ENCODE assay signal across 18 cellular contexts in genomic region chr12:66236969-66237368, GRCh38. TPM values are rescaled to one million over a fixed set of nuclear protein-coding genes. Genes with fewer than 3 reads are reported as not detected.
DNase-seq lines count a peak whose midpoint lies in the region; ATAC-seq and TF ChIP-seq lines count a peak whose summit lies in the region.
"Had no signal": no experiment of that assay in that cellular context is flagged by ENCODE, and none has a peak within 500 bp of the region (broad histone marks: within the 10 kb centered on the region; RNA-seq: fewer than 3 reads in every experiment).

No MANE protein-coding gene starts in this region.

- H3K9me3 ChIP-seq in upper lobe of right lung (no peaks in the 10 kb centered on the region), left ventricle myocardium inferior (replicated peaks) (no peaks in the 10 kb centered on the region)
- H3K9me3 ChIP-seq: adrenal gland, heart left ventricle, uterus had no signal

- no peak overlapping the region for H3K27ac Mint-ChIP-seq in activated naive CD8-positive, alpha-beta T cell
- no peak overlapping the region for H3K27ac Mint-ChIP-seq in activated naive CD8-positive, alpha-beta T cell treated with anti-CD3 and anti-CD28 coated beads for 36 hours
- H3K27ac Mint-ChIP-seq in memory B cell: peak overlapping the region; percentile 21
- H3K27ac Mint-ChIP-seq: stimulated activated naive CD8-positive, alpha-beta T cell treated with anti-CD3 and anti-CD28 coated beads, Interleukin-15, Interleukin-2, amounts not matched to agents 100 ng/mL and 50 ng/mL, for 24 hours had no signal

- H3K4me3 ChIP-seq in upper lobe of right lung: no peak overlapping the region
- H3K4me3 ChIP-seq in left ventricle myocardium inferior: no peak overlapping the region
- H3K4me3 ChIP-seq: adrenal gland, GM23248, heart left ventricle, uterus had no signal

- H3K36me3 ChIP-seq in upper lobe of right lung (no peaks in the 10 kb centered on the region), left ventricle myocardium inferior (peaks cover 3% of the 10 kb centered on the region)
- H3K36me3 ChIP-seq: adrenal gland, uterus had no signal

- H3K27me3 ChIP-seq in upper lobe of right lung (no peaks in the 10 kb centered on the region), left ventricle myocardium inferior (ENCODE audit: low read depth) (no peaks in the 10 kb centered on the region)
- H3K27me3 ChIP-seq: adrenal gland, heart left ventricle, uterus had no signal

- H3K4me3 Mint-ChIP-seq in activated naive CD8-positive, alpha-beta T cell: peak overlapping the region; percentile 25
- no peak overlapping the region for H3K4me3 Mint-ChIP-seq in activated naive CD8-positive, alpha-beta T cell treated with anti-CD3 and anti-CD28 coated beads for 36 hours
- no peak overlapping the region for H3K4me3 Mint-ChIP-seq in memory B cell
- H3K4me3 Mint-ChIP-seq: central memory CD8-positive, alpha-beta T cell; stimulated activated naive CD8-positive, alpha-beta T cell treated with anti-CD3 and anti-CD28 coated beads, Interleukin-15, Interleukin-2, amounts not matched to agents 100 ng/mL and 50 ng/mL, for 24 hours had no signal

- H3K4me1 Mint-ChIP-seq in activated naive CD8-positive, alpha-beta T cell (ENCODE audit: low read depth): peaks cover 8% of the 10 kb centered on the region
- peaks cover 2% of the 10 kb centered on the region for H3K4me1 Mint-ChIP-seq in activated naive CD8-positive, alpha-beta T cell treated with anti-CD3 and anti-CD28 coated beads for 36 hours
- H3K4me1 Mint-ChIP-seq in memory B cell: peaks cover 13% of the 10 kb centered on the region
- H3K4me1 Mint-ChIP-seq: central memory CD8-positive, alpha-beta T cell had no signal

- DNase-seq in activated naive CD8-positive, alpha-beta T cell treated with anti-CD3 and anti-CD28 coated beads for 36 hours: no peak
- DNase-seq in NOMO-1 treated with DMSO at 0.1 percent for 48 hours (lab: John Stamatoyannopoulos, UW; ENCODE audit: unreplicated experiment) (peak; percentile 28), memory B cell (ENCODE audit: low spot score in 2 of 2) (no peak), upper lobe of right lung (no peak), left ventricle myocardium inferior (no peak), NCI-H2171 treated with DMSO at 0.1 percent for 48 hours (lab: John Stamatoyannopoulos, UW) (no peak)
- DNase-seq: adrenal gland; effector memory CD4-positive, alpha-beta T cell; GM23248; heart left ventricle; NCI-H1092 treated with DMSO at 0.1 percent for 48 hours; NCI-H774; RPMI8226; uterus had no signal

- H3K27me3 Mint-ChIP-seq in activated naive CD8-positive, alpha-beta T cell: peaks cover 36% of the 10 kb centered on the region
- H3K27me3 Mint-ChIP-seq in activated naive CD8-positive, alpha-beta T cell treated with anti-CD3 and anti-CD28 coated beads for 36 hours: peaks cover 60% of the 10 kb centered on the region
- peaks cover 2% of the 10 kb centered on the region for H3K27me3 Mint-ChIP-seq in memory B cell

- intact Hi-C loops in upper lobe of right lung (cut with DNase I): no loop called here
- intact Hi-C loops in left ventricle myocardium inferior (cut with micrococcal nuclease): no loop called here

- no peaks in the 10 kb centered on the region for H3K36me3 Mint-ChIP-seq in activated naive CD8-positive, alpha-beta T cell
- H3K36me3 Mint-ChIP-seq in activated naive CD8-positive, alpha-beta T cell treated with anti-CD3 and anti-CD28 coated beads for 36 hours: no peaks in the 10 kb centered on the region
- H3K36me3 Mint-ChIP-seq in memory B cell: no peaks in the 10 kb centered on the region

- H3K27ac ChIP-seq in upper lobe of right lung: no peak overlapping the region
- no peak overlapping the region for H3K27ac ChIP-seq in left ventricle myocardium inferior (replicated peaks)
- H3K27ac ChIP-seq: adrenal gland, GM23248, uterus had no signal

- TF ChIP-seq CTCF in upper lobe of right lung (IDR thresholded peaks at IDR 0.05) (no peak), left ventricle myocardium inferior (IDR thresholded peaks at IDR 0.05; ENCODE audit: borderline replicate concordance) (no peak)

- H3K4me1 ChIP-seq in upper lobe of right lung (peaks cover 16% of the 10 kb centered on the region), left ventricle myocardium inferior (peaks cover 24% of the 10 kb centered on the region)
- H3K4me1 ChIP-seq: uterus had no signal

- ATAC-seq in memory B cell (ENCODE audit: low read depth) (no peak), upper lobe of right lung (peak; percentile 29), HG02798 (IDR thresholded peaks at IDR 0.05; ENCODE audit: poor library complexity, unreplicated experiment) (no peak)
- ATAC-seq: heart left ventricle had no signal

- no peaks in the 10 kb centered on the region for H3K9me3 Mint-ChIP-seq in activated naive CD8-positive, alpha-beta T cell (ENCODE audit: low read depth)
- no peaks in the 10 kb centered on the region for H3K9me3 Mint-ChIP-seq in activated naive CD8-positive, alpha-beta T cell treated with anti-CD3 and anti-CD28 coated beads for 36 hours
- no peaks in the 10 kb centered on the region for H3K9me3 Mint-ChIP-seq in memory B cell
- H3K9me3 Mint-ChIP-seq: central memory CD8-positive, alpha-beta T cell; stimulated activated naive CD8-positive, alpha-beta T cell treated with anti-CD3 and anti-CD28 coated beads, Interleukin-15, Interleukin-2, amounts not matched to agents 100 ng/mL and 50 ng/mL, for 24 hours had no signal

RNA-seq across cellular contexts. Expression of gene IRAK3, which starts 48.0 kb away (rescaled TPM):
- total RNA-seq in activated naive CD8-positive, alpha-beta T cell treated with anti-CD3 and anti-CD28 coated beads for 36 hours: under 1 TPM; 0.30 to 0.33 TPM
- total RNA-seq in upper lobe of right lung (44.6 TPM), left ventricle myocardium inferior (4.8 TPM)
